12 cellular contexts compared by ENCODE assay signal in the genomic region with DNA sequence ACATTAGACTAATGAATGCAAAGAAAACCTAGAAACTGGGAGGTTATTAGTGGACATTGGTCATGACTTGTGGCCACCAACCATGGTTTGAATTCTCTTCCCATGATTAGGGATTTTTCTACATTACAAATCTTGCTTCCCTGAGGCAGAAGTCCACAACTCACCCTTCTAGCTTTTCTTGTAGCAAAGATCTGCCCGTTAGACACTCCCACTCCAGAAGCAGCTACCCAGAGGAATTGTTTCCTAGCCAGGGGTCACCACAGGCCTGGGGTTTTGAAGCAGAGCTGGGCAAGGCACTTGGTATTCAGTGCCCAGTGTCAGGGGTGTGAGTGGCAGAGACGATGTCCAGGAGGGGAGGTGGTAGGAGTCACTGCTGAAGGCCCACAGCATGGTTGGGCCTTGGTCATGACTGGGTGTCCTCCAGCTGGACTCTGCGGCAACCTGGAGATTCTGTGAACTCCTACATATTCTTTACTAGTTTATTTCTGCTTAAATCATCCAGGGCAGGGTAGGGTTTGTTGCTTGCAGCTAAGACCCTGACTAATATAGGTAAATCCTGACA.
"Had no signal": no experiment of that assay in that cellular context is flagged by ENCODE, and none has a peak within 500 bp of the region (broad histone marks: within the 10 kb centered on the region; RNA-seq: fewer than 3 reads in every experiment).

No MANE protein-coding gene starts in this region.

- H3K9me3 ChIP-seq: ascending aorta, pancreas, SJCRH30, tibial nerve had no signal

- H3K27ac ChIP-seq: ascending aorta, pancreas, SJCRH30 had no signal

- ATAC-seq: activated naive CD8-positive, alpha-beta T cell treated with anti-CD3 and anti-CD28 coated beads, Interleukin-2, amount 50 U/mL, for 24 hours; stimulated activated effector memory CD8-positive, alpha-beta T cell treated with anti-CD3 and anti-CD28 coated beads, Interleukin-12 subunit alpha, Interleukin-12 subunit beta, amount 100 ng/mL, for 72 hours had no signal

- H3K4me1 ChIP-seq: ascending aorta, pancreas had no signal

- H3K27ac Mint-ChIP-seq: activated naive CD8-positive, alpha-beta T cell treated with anti-CD3 and anti-CD28 coated beads, Interleukin-2, amount 50 U/mL, for 24 hours; stimulated activated effector memory CD8-positive, alpha-beta T cell treated with anti-CD3 and anti-CD28 coated beads, Interleukin-12 subunit alpha, Interleukin-12 subunit beta, amount 100 ng/mL, for 72 hours had no signal

- H3K36me3 ChIP-seq: ascending aorta, pancreas, SJCRH30, tibial nerve had no signal

- H3K36me3 Mint-ChIP-seq: stimulated activated effector memory CD8-positive, alpha-beta T cell treated with anti-CD3 and anti-CD28 coated beads, Interleukin-12 subunit alpha, Interleukin-12 subunit beta, amount 100 ng/mL, for 72 hours had no signal

- H3K27me3 ChIP-seq: ascending aorta, pancreas, SJCRH30, tibial nerve had no signal

- DNase-seq: activated CD4-positive, alpha-beta T cell treated with anti-CD3 and anti-CD28 coated beads, Interleukin-2, amount 50 U/mL, for 4 hours; activated CD4-positive, CD25-positive, alpha-beta regulatory T cell; activated naive CD4-positive, alpha-beta T cell treated with Interleukin-2 at 50 U/mL for 16 hours; activated naive CD8-positive, alpha-beta T cell treated with anti-CD3 and anti-CD28 coated beads, Interleukin-2, amount 50 U/mL, for 24 hours; hippocampal formation; kidney glomerular epithelial cell; small intestine had no signal

- H3K4me3 ChIP-seq: ascending aorta, pancreas, SJCRH30, tibial nerve had no signal

- H3K9me3 Mint-ChIP-seq: activated naive CD8-positive, alpha-beta T cell treated with anti-CD3 and anti-CD28 coated beads, Interleukin-2, amount 50 U/mL, for 24 hours; stimulated activated effector memory CD8-positive, alpha-beta T cell treated with anti-CD3 and anti-CD28 coated beads, Interleukin-12 subunit alpha, Interleukin-12 subunit beta, amount 100 ng/mL, for 72 hours had no signal

- H3K4me3 Mint-ChIP-seq: activated naive CD8-positive, alpha-beta T cell treated with anti-CD3 and anti-CD28 coated beads, Interleukin-2, amount 50 U/mL, for 24 hours; stimulated activated effector memory CD8-positive, alpha-beta T cell treated with anti-CD3 and anti-CD28 coated beads, Interleukin-12 subunit alpha, Interleukin-12 subunit beta, amount 100 ng/mL, for 72 hours had no signal
